In genomic region chr20:21656299-21657067, GRCh38 we compare ENCODE assay signal across 31 cellular contexts. TPM values are rescaled to one million over a fixed set of nuclear protein-coding genes. Genes with fewer than 3 reads are reported as not detected.
"Had no signal": no experiment of that assay in that cellular context is flagged by ENCODE, and none has a peak within 500 bp of the region (broad histone marks: within the 10 kb centered on the region; RNA-seq: fewer than 3 reads in every experiment).

No MANE protein-coding gene starts in this region.

- DNase-seq: colonic mucosa; effector CD8-positive, alpha-beta T cell; endodermal cell; foreskin fibroblast; gastrocnemius medialis; head of caudate nucleus; left lung; mesenchymal stem cell; mucosa of descending colon; naive B cell; posterior cingulate gyrus; psoas muscle; right cardiac atrium; spleen; stimulated activated CD4-positive, alpha-beta T cell treated with anti-CD3 and anti-CD28 coated beads, Interleukin-4, amount 100 ng/mL, for 4 hours; stimulated activated naive CD8-positive, alpha-beta T cell treated with anti-CD3 and anti-CD28 coated beads, Interleukin-15, Interleukin-2, amounts not matched to agents 100 U/mL and 50 U/mL, for 24 hours; substantia nigra; testis had no signal

- H3K4me3 ChIP-seq: colonic mucosa, gastrocnemius medialis, left lung, mucosa of descending colon, neural progenitor cell, psoas muscle, skin epidermis, spleen, testis, tibial nerve had no signal

- H3K9me3 ChIP-seq: colonic mucosa, gastrocnemius medialis, left lung, mucosa of descending colon, psoas muscle, spleen, testis, tibial nerve had no signal

- ATAC-seq: esophagus mucosa; gastrocnemius medialis; left lung; mucosa of descending colon; natural killer cell treated with Interleukin-12 subunit alpha and Interleukin-12 subunit beta and Interleukin-15 and Interleukin-18, amount 100 ng/mL, for 72 hours; psoas muscle; right cardiac atrium; stimulated activated memory B cell treated with anti-CD40 and anti-IgM and Interleukin-4, amounts not matched to agents 10 μg/mL and 1 μg/mL and 100 μg/mL, for 72 hours; stimulated activated naive CD8-positive, alpha-beta T cell treated with anti-CD3 and anti-CD28 coated beads, Interleukin-15, Interleukin-2, amounts not matched to agents 100 U/mL and 50 U/mL, for 24 hours had no signal

- H3K27me3 ChIP-seq: colonic mucosa, left lung, testis, tibial nerve had no signal

- FAIRE-seq: keratinocyte had no signal

- H3K4me1 ChIP-seq: colonic mucosa, gastrocnemius medialis, left lung, neural progenitor cell, psoas muscle, spleen, testis, tibial nerve had no signal

- H2AFZ ChIP-seq: neural progenitor cell had no signal

- H3K4me2 ChIP-seq: neural progenitor cell had no signal

- H3K9ac ChIP-seq: neural progenitor cell had no signal

- H3K27ac ChIP-seq: colonic mucosa, epithelial cell of prostate, gastrocnemius medialis, left lung, neural progenitor cell, psoas muscle, skin epidermis, spleen, testis, tibial nerve had no signal

- H3K36me3 ChIP-seq: colonic mucosa, gastrocnemius medialis, left lung, neural progenitor cell, spleen, tibial nerve had no signal

RNA-seq across cellular contexts. Expression of gene PAX1, which starts 49.0 kb away (rescaled TPM):
- total RNA-seq: chondrocyte; colonic mucosa; endodermal cell; esophagus mucosa; glomerular endothelial cell; left lung; lung microvascular endothelial cell; mesothelial cell of epicardium; natural killer cell treated with Interleukin-12 subunit alpha and Interleukin-12 subunit beta and Interleukin-15 and Interleukin-18, amount 100 ng/mL, for 72 hours; right cardiac atrium; spleen; testis; tibial nerve; ureter had no signal
- polyA plus RNA-seq: keratinocyte, right cardiac atrium, spleen had no signal
